ENCODE assay signal across 8 cellular contexts in genomic region chr2:186695081-186695756, GRCh38. TPM values are rescaled to one million over a fixed set of nuclear protein-coding genes. Genes with fewer than 3 reads are reported as not detected.
DNase-seq lines count a peak whose midpoint lies in the region; ATAC-seq and TF ChIP-seq lines count a peak whose summit lies in the region.

No MANE protein-coding gene starts in this region.

- H3K9ac ChIP-seq in IMR-90 (ENCODE audit: low read depth, low read length): no peak overlapping the region

- in situ Hi-C loops in IMR-90 (cut with MboI; ENCODE audit: low sequenced_read_pairs): no loop called here
- in situ Hi-C loops in astrocyte of the spinal cord (cut with HindIII; ENCODE audit: low sequenced_read_pairs): no loop called here

- H3K27ac ChIP-seq in IMR-90 (ENCODE audit: insufficient read depth, low read length): peak overlapping the region; percentile 44; the same call in 1 of the 2 replicates

- no peak overlapping the region for H2BK20ac ChIP-seq in IMR-90 (ENCODE audit: low read depth, low read length)

- no peak overlapping the region for H2BK5ac ChIP-seq in IMR-90 (ENCODE audit: low read depth, low read length, poor library complexity, severe bottlenecking)

- 0 out of 2 replicates have a peak overlapping the region, but pooled peaks have one; percentile 18 for H4K5ac ChIP-seq in IMR-90 (ENCODE audit: low read depth, low read length)

- no peaks in the 10 kb centered on the region for H3K9me3 ChIP-seq in BE2C
- H3K9me3 ChIP-seq in IMR-90 (ENCODE audit: control insufficient read depth, insufficient read depth, low read length): no peaks in the 10 kb centered on the region

- H3K36me3 ChIP-seq in BE2C (no peaks in the 10 kb centered on the region), IMR-90 (ENCODE audit: control insufficient read depth, insufficient read depth, low read length) (no peaks in the 10 kb centered on the region)

- peak overlapping the region; percentile 11; the same call in 1 of the 2 replicates for H3K4ac ChIP-seq in IMR-90 (ENCODE audit: low read depth, low read length)

- intact Hi-C loops in IMR-90 (cut with micrococcal nuclease): loop anchor here (2.0 kb wide), 1 partner anchor 154 kb away; the partner anchor contains the start of gene ZSWIM2

- no peaks in the 10 kb centered on the region for H4K20me1 ChIP-seq in IMR-90 (ENCODE audit: insufficient read depth, low read length)

- H2BK15ac ChIP-seq in IMR-90 (ENCODE audit: low read depth, low read length): no peak overlapping the region

- peaks cover 0 to 9% of the 10 kb centered on the region in 2 experiments; a peak in 3 of 4 replicates for H3K79me1 ChIP-seq in IMR-90 (ENCODE audit: low read depth in 1 of 2, low read length in 2 of 2)

- WGBS in IMR-90 (ENCODE audit: extremely low coverage in 2 of 2, insufficient read length in 1 of 2), 2 experiments: 0% methylated on average over 1 of the region's 9 CpGs; no CpG with 5 or more reads in 1 of the 2 experiments

- BruUV-seq in IMR-90 (replicated peaks; lab: Mats Ljungman, UMichigan): TSS peak; percentile 21

- H3K4me2 ChIP-seq in IMR-90 (ENCODE audit: low read depth, low read length): peak overlapping the region; percentile 63

- peak overlapping the region; percentile 15 for H2AFZ ChIP-seq in IMR-90 (replicated peaks; ENCODE audit: low read length, poor library complexity)

- H3K14ac ChIP-seq in IMR-90 (replicated peaks; ENCODE audit: low read depth, low read length): no peak overlapping the region; the same call in 1 of the 2 replicates

- no peaks in the 10 kb centered on the region for H3K9me1 ChIP-seq in IMR-90 (ENCODE audit: insufficient read depth, low read length)

- peak overlapping the region; percentile 33; the same call in 1 of the 2 replicates for H3K23ac ChIP-seq in IMR-90 (ENCODE audit: low read depth, low read length)

- H3K4me1 ChIP-seq in BE2C (no peaks in the 10 kb centered on the region), IMR-90 (ENCODE audit: control insufficient read depth, insufficient read depth, low read length) (no peaks in the 10 kb centered on the region)

- no peak for TF ChIP-seq RAD21 in IMR-90 (IDR thresholded peaks at IDR 0.05; ENCODE audit: low read length)

- peak; percentile 50 for ATAC-seq in IMR-90 (ENCODE audit: low read depth)
- ATAC-seq in HG03520 (IDR thresholded peaks at IDR 0.05; ENCODE audit: unreplicated experiment): no peak

- H3K18ac ChIP-seq in IMR-90 (ENCODE audit: low read depth, low read length): no peak overlapping the region

- TF ChIP-seq POLR2A in IMR-90 (IDR thresholded peaks at IDR 0.05; ENCODE audit: low read depth, low read length): no peak

- H4K8ac ChIP-seq in IMR-90 (ENCODE audit: low read depth in 2 of 2, low read length in 2 of 2): no peak overlapping the region

- no peak overlapping the region for H2AK9ac ChIP-seq in IMR-90 (replicated peaks; ENCODE audit: low read depth, low read length, poor library complexity)

- no peak overlapping the region for H4K91ac ChIP-seq in IMR-90 (ENCODE audit: insufficient read depth, low read depth, low read length)

- H3K27me3 ChIP-seq in BE2C: no peaks in the 10 kb centered on the region
- H3K27me3 ChIP-seq in IMR-90 (ENCODE audit: control insufficient read depth, insufficient read depth, low read length): no peaks in the 10 kb centered on the region

- CTCF ChIA-PET in IMR-90 (lab: Yijun Ruan, JAX): interaction anchor here (0.9 kb wide), 1 partner anchor 192 kb away, joined by 3 read pairs; no protein-coding TSS in a partner anchor

- no peak overlapping the region for H2BK120ac ChIP-seq in IMR-90 (ENCODE audit: low read depth, low read length)

- H3K4me3 ChIP-seq in BE2C (ENCODE audit: low read depth, low read length) (peak overlapping the region; percentile 76), IMR-90 (ENCODE audit: insufficient read depth, low read depth, low read length) (peak overlapping the region; percentile 65), astrocyte of the spinal cord (ENCODE audit: low read depth, low read length) (peak overlapping the region; percentile 72)

- H3K56ac ChIP-seq in IMR-90 (ENCODE audit: extremely low read depth, insufficient read depth, low read length): no peak overlapping the region

- POLR2A ChIA-PET in IMR-90 (lab: Charles Lee; ENCODE audit: unreplicated experiment): no interaction called here

- TF ChIP-seq CTCF in BE2C (IDR thresholded peaks at IDR 0.05; ENCODE audit: low read depth, low read length) (no peak), IMR-90 (conservative IDR thresholded peaks at IDR 0.05; ENCODE audit: low read depth, low read length) (no peak), astrocyte of the spinal cord (IDR thresholded peaks at IDR 0.05; ENCODE audit: low read depth, low read length) (no peak)

- dilution Hi-C loops in IMR-90 (cut with HindIII; ENCODE audit: low sequenced_read_pairs, unreplicated experiment): no loop called here

- no peak overlapping the region for H2AK5ac ChIP-seq in IMR-90 (ENCODE audit: low read depth, low read length)

- peak; percentile 10 for DNase-seq in BE2C
- peak; percentile 76 for DNase-seq in IMR-90
- DNase-seq in astrocyte of the spinal cord (ENCODE audit: low read depth, low spot score): peak; percentile 54
- peak; percentile 34 to 60 for DNase-seq in lung microvascular endothelial cell (ENCODE audit: low read depth in 2 of 2)
- no peak for DNase-seq in SKM-1 treated with dmso at 0.1 percent for 144 hours (lab: John Stamatoyannopoulos, UW; ENCODE audit: unreplicated experiment)
- no peak for DNase-seq in ureter (ENCODE audit: low spot score)
- no peak for DNase-seq in stimulated activated CD4-positive, alpha-beta T cell treated with anti-CD3 and anti-CD28 coated beads, Interleukin-4, amount 100 ng/mL, for 24 hours

TF ChIP-seq in IMR-90, 13 proteins besides CTCF, POLR2A, EP300 and RAD21:
- TF ChIP-seq MXI1 (IDR thresholded peaks at IDR 0.05; ENCODE audit: borderline replicate concordance, low read depth, low read length) (no peak), MAZ (IDR thresholded peaks at IDR 0.05; ENCODE audit: borderline replicate concordance, low read depth, low read length) (no peak), SMC3 (IDR thresholded peaks at IDR 0.05; ENCODE audit: low read depth, low read length) (no peak), CHD1 (IDR thresholded peaks at IDR 0.05; ENCODE audit: low read depth, low read length) (no peak), RCOR1 (IDR thresholded peaks at IDR 0.05; ENCODE audit: insufficient replicate concordance, low read length) (no peak), RFX5 (IDR thresholded peaks at IDR 0.05; ENCODE audit: low read depth, low read length) (0 out of 2 replicates have a peak, but pooled peaks have one; percentile 14), BHLHE40 (IDR thresholded peaks at IDR 0.05; ENCODE audit: low read depth, low read length) (peak; percentile 62), FOS (IDR thresholded peaks at IDR 0.05; ENCODE audit: low read depth, low read length) (no peak), USF2 (IDR thresholded peaks at IDR 0.05; ENCODE audit: low read depth, low read length) (no peak), CEBPB (IDR thresholded peaks at IDR 0.05; ENCODE audit: low read depth, low read length) (no peak), MAFK (IDR thresholded peaks at IDR 0.05; ENCODE audit: low read depth, low read length) (peak; percentile 64), ELK1 (IDR thresholded peaks at IDR 0.05; ENCODE audit: borderline replicate concordance, low read depth, low read length) (no peak), NFE2L2 (IDR thresholded peaks at IDR 0.05; ENCODE audit: low read depth, low read length) (no peak)

RNA-seq across cellular contexts. Expression of gene FAM171B, which starts 1.4 kb away (rescaled TPM):
- polyA plus RNA-seq in BE2C (2012; ENCODE audit: insufficient read depth, insufficient read length, low read depth): 8.1 TPM
- total RNA-seq in IMR-90 (2012; rRNA removed) (19.9 and 26.4 TPM in 2 replicates), lung microvascular endothelial cell (27.9 and 49.4 TPM in 2 replicates), ureter (9.4 TPM)
- polyA plus RNA-seq in IMR-90 (2012; rRNA removed): 2.1 and 2.6 TPM in 2 replicates
- polyA plus RNA-seq in IMR-90 (2012; cell fraction: cytosol; rRNA removed): 0.56 and 0.64 TPM in 2 replicates
- polyA plus RNA-seq in IMR-90 (2012; cell fraction: nucleus; rRNA removed; ENCODE audit: low replicate concordance): 0.47 and 4.2 TPM in 2 replicates

Comparison
In these comparisons a context has a peak if more than half of its experiments do, and no peak if none do; other contexts are left out.
1. DNase-seq: peak in BE2C (single experiment), IMR-90 (single experiment), astrocyte of the spinal cord (single experiment) and lung microvascular endothelial cell (2 of 2); none in SKM-1 treated with dmso at 0.1 percent for 144 hours (single experiment), ureter (single experiment) and stimulated activated CD4-positive, alpha-beta T cell treated with anti-CD3 and anti-CD28 coated beads, Interleukin-4, amount 100 ng/mL, for 24 hours (single experiment).
2. Peak in every context shown above with its lines, with median percentiles within 50 percentile points of each other: H3K4me3 ChIP-seq.